ENCODE assay signal across 14 cellular contexts in the genomic region with DNA sequence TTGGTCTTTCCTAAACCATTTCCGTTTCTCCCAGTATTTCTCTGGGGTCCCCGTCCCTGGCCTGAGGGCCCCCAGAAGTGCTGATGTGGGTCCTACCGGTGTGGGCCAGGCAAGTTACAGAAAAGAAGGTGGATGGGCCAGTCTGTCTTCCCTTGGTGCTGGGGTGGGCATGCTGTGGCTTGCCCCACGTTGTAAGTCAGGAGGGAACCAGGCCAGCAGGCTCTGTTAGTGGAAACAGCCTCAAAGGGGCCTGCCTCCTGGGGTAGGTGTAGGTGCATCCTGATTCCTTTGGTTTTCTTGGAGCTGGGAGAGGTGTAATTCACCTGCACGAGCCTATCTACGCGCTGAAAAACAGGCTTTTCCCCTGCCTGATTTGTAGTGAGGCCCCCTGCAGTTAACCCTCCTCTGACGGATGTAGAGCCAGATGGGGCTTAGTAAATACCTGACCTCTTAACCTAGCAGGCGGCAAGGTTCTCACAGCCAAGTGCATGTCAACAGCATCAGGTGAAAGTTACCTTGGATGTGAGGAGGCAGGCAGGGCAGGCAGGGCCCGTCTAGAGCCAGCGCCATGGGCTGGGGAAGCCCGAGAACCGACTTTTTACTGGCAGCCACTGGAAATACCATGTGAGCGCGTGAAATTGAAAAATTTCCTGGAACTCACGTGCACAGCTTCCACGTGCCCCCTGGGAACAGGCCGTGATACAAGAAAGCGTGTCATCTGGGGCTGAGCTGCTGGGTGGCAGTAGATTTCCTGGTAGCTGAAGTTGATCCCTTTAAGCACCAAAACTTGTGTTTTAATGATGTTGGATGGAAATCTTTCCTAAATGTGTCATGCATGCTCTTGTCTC. TPM values are rescaled to one million over a fixed set of nuclear protein-coding genes. Genes with fewer than 3 reads are reported as not detected.
A peak's percentile ranks its signal among the peaks of the same experiment; 100 is the strongest.
DNase-seq lines count a peak whose midpoint lies in the region; ATAC-seq and TF ChIP-seq lines count a peak whose summit lies in the region.
"Not testable (repeated sequence)": the region's sequence is repeated elsewhere in the genome, so short reads cannot be mapped to it uniquely, and the experiment has no call there.
"Had no signal": no experiment of that assay in that cellular context is flagged by ENCODE, and none has a peak within 500 bp of the region (broad histone marks: within the 10 kb centered on the region; RNA-seq: fewer than 3 reads in every experiment).

No MANE protein-coding gene starts in this region.

- H3K27me3 ChIP-seq in heart right ventricle, upper lobe of right lung: not testable (repeated sequence)

- not testable (repeated sequence) for H3K9me3 ChIP-seq in heart right ventricle, upper lobe of right lung

- not testable (repeated sequence) for H3K4me3 Mint-ChIP-seq in activated CD8-positive, alpha-beta memory T cell treated with anti-CD3 and anti-CD28 coated beads, Interleukin-2, amount 10 ng/mL, durations not matched to agents 7 days and 5 days

- ATAC-seq in GM18873 (IDR thresholded peaks at IDR 0.05; ENCODE audit: low FRiP score, unreplicated experiment): peak; percentile 6
- peak; percentile 4 for ATAC-seq in GM19468 (IDR thresholded peaks at IDR 0.05; ENCODE audit: extremely low read depth, unreplicated experiment)
- ATAC-seq in HG02571 (IDR thresholded peaks at IDR 0.05; ENCODE audit: unreplicated experiment): peak; percentile 11
- peak; percentile 15 for ATAC-seq in HG02981 (IDR thresholded peaks at IDR 0.05; ENCODE audit: unreplicated experiment)
- peak; percentile 21 for ATAC-seq in HG03432 (IDR thresholded peaks at IDR 0.05; ENCODE audit: unreplicated experiment)
- peak; percentile 26 for ATAC-seq in activated CD8-positive, alpha-beta memory T cell treated with anti-CD3 and anti-CD28 coated beads, Interleukin-2, amount 10 ng/mL, durations not matched to agents 7 days and 5 days
- peak; percentile 30 to 79 (median 47) for ATAC-seq in heart right ventricle
- ATAC-seq in upper lobe of right lung: peak; percentile 7

- H3K36me3 ChIP-seq in heart right ventricle: peaks cover 0 to 21% (median 0%) of the 10 kb centered on the region in 9 donors
- not testable (repeated sequence) for H3K36me3 ChIP-seq in upper lobe of right lung

- not testable (repeated sequence) for H3K27me3 Mint-ChIP-seq in activated CD8-positive, alpha-beta memory T cell treated with anti-CD3 and anti-CD28 coated beads, Interleukin-2, amount 10 ng/mL, durations not matched to agents 7 days and 5 days

- 47 to 75% methylated on average over 4 of the region's 19 CpGs for WGBS in heart right ventricle, 2 donors

- not testable (repeated sequence) for DNase-seq in activated CD8-positive, alpha-beta memory T cell treated with anti-CD3 and anti-CD28 coated beads, Interleukin-2, amount 10 ng/mL, durations not matched to agents 7 days and 5 days; heart right ventricle; upper lobe of right lung

- H3K4me1 Mint-ChIP-seq in activated CD8-positive, alpha-beta memory T cell treated with anti-CD3 and anti-CD28 coated beads, Interleukin-2, amount 10 ng/mL, durations not matched to agents 7 days and 5 days: not testable (repeated sequence)

- H3K4me3 ChIP-seq in heart right ventricle, upper lobe of right lung: not testable (repeated sequence)

- TF ChIP-seq CTCF in heart right ventricle (IDR thresholded peaks at IDR 0.05); upper lobe of right lung (IDR thresholded peaks at IDR 0.05): not testable (repeated sequence)

- H3K27ac Mint-ChIP-seq in activated CD8-positive, alpha-beta memory T cell treated with anti-CD3 and anti-CD28 coated beads, Interleukin-2, amount 10 ng/mL, durations not matched to agents 7 days and 5 days: not testable (repeated sequence)

- H3K9me3 Mint-ChIP-seq in activated CD8-positive, alpha-beta memory T cell treated with anti-CD3 and anti-CD28 coated beads, Interleukin-2, amount 10 ng/mL, durations not matched to agents 7 days and 5 days (ENCODE audit: low read depth): not testable (repeated sequence)

- intact Hi-C loops in heart right ventricle (cut with DNase I); upper lobe of right lung (cut with DNase I): not testable (repeated sequence)

- H3K36me3 Mint-ChIP-seq in activated CD8-positive, alpha-beta memory T cell treated with anti-CD3 and anti-CD28 coated beads, Interleukin-2, amount 10 ng/mL, durations not matched to agents 7 days and 5 days: not testable (repeated sequence)

- not testable (repeated sequence) for H3K27ac ChIP-seq in heart right ventricle, upper lobe of right lung

- CTCF ChIA-PET in activated CD8-positive, alpha-beta memory T cell treated with anti-CD3 and anti-CD28 coated beads, Interleukin-2, amount 10 ng/mL, durations not matched to agents 7 days and 5 days (lab: Charles Lee): not testable (repeated sequence)

- H3K4me1 ChIP-seq in heart right ventricle, upper lobe of right lung: not testable (repeated sequence)

RNA-seq across cellular contexts. Expression of a gene that starts 48.0 kb away (rescaled TPM):
- total RNA-seq in activated CD8-positive, alpha-beta memory T cell treated with anti-CD3 and anti-CD28 coated beads, Interleukin-2, amount 10 ng/mL, durations not matched to agents 7 days and 5 days: not detected
- total RNA-seq in heart right ventricle: not detected
- polyA plus RNA-seq in heart right ventricle: not detected
- total RNA-seq in upper lobe of right lung: not detected
- total RNA-seq: activated CD4-positive, alpha-beta T cell treated with anti-CD3 and anti-CD28 coated beads, Interleukin-2, amount 10 ng/mL, durations not matched to agents 24 days and 14 days; esophagus muscularis mucosa; H4; left lobe of liver; spleen; testis had no signal
- polyA plus RNA-seq: spleen had no signal
